Comparison of ENCODE assay signal across 2 cellular contexts in the genomic region with DNA sequence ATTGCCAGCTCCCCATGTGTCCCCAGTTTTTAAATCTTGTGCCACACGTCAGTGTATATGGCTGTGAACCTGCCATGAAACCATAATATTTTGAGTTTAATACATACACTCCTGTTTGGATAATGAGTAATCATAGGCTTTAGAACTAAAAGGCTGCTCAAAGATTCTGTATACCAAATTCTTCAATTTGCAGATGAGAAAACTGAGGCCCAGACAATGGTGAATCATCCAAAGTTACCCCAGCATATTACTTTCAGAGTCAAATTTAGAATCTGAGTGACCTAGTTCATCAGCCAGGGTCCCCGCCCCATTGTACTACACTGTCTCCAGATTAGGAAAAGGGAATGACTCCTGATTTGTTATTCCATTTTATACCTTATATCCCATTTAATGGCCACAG.
TF ChIP-seq lines count a peak whose summit lies in the region.

No MANE protein-coding gene starts in this region.

TF ChIP-seq in SK-N-SH, 30 proteins besides CTCF, POLR2A, EP300 and RAD21 (continued from another document):
- TF ChIP-seq, protein P1, sequence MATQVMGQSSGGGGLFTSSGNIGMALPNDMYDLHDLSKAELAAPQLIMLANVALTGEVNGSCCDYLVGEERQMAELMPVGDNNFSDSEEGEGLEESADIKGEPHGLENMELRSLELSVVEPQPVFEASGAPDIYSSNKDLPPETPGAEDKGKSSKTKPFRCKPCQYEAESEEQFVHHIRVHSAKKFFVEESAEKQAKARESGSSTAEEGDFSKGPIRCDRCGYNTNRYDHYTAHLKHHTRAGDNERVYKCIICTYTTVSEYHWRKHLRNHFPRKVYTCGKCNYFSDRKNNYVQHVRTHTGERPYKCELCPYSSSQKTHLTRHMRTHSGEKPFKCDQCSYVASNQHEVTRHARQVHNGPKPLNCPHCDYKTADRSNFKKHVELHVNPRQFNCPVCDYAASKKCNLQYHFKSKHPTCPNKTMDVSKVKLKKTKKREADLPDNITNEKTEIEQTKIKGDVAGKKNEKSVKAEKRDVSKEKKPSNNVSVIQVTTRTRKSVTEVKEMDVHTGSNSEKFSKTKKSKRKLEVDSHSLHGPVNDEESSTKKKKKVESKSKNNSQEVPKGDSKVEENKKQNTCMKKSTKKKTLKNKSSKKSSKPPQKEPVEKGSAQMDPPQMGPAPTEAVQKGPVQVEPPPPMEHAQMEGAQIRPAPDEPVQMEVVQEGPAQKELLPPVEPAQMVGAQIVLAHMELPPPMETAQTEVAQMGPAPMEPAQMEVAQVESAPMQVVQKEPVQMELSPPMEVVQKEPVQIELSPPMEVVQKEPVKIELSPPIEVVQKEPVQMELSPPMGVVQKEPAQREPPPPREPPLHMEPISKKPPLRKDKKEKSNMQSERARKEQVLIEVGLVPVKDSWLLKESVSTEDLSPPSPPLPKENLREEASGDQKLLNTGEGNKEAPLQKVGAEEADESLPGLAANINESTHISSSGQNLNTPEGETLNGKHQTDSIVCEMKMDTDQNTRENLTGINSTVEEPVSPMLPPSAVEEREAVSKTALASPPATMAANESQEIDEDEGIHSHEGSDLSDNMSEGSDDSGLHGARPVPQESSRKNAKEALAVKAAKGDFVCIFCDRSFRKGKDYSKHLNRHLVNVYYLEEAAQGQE (IDR thresholded peaks at IDR 0.05; ENCODE audit: low read depth, low read length) = no peak
- no peak for TF ChIP-seq FOXM1 (IDR thresholded peaks at IDR 0.05; ENCODE audit: low read depth)
- TF ChIP-seq, protein P2, sequence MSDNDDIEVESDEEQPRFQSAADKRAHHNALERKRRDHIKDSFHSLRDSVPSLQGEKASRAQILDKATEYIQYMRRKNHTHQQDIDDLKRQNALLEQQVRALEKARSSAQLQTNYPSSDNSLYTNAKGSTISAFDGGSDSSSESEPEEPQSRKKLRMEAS (IDR thresholded peaks at IDR 0.05; ENCODE audit: low read depth) = no peak
- TF ChIP-seq CHD2 (IDR thresholded peaks at IDR 0.05; ENCODE audit: low read length, partially characterized antibody) = no peak
- no peak for TF ChIP-seq NRF1 (IDR thresholded peaks at IDR 0.05; ENCODE audit: low read depth, low read length)
- no peak for TF ChIP-seq SIN3A (IDR thresholded peaks at IDR 0.05; ENCODE audit: borderline replicate concordance, low read depth, low read length)
- no peak for TF ChIP-seq NFIC (IDR thresholded peaks at IDR 0.05; ENCODE audit: borderline replicate concordance)
- TF ChIP-seq RFX5 (IDR thresholded peaks at IDR 0.05; ENCODE audit: low read length) = no peak
- TF ChIP-seq FOSL2 (IDR thresholded peaks at IDR 0.05; ENCODE audit: borderline replicate concordance, low read depth) = no peak
- no peak for TF ChIP-seq SMC3 (IDR thresholded peaks at IDR 0.05; ENCODE audit: low read depth, low read length)
- no peak for TF ChIP-seq YY1 (IDR thresholded peaks at IDR 0.05; ENCODE audit: low read depth)
- TF ChIP-seq JUND (IDR thresholded peaks at IDR 0.05) = no peak
- TF ChIP-seq, protein P3, sequence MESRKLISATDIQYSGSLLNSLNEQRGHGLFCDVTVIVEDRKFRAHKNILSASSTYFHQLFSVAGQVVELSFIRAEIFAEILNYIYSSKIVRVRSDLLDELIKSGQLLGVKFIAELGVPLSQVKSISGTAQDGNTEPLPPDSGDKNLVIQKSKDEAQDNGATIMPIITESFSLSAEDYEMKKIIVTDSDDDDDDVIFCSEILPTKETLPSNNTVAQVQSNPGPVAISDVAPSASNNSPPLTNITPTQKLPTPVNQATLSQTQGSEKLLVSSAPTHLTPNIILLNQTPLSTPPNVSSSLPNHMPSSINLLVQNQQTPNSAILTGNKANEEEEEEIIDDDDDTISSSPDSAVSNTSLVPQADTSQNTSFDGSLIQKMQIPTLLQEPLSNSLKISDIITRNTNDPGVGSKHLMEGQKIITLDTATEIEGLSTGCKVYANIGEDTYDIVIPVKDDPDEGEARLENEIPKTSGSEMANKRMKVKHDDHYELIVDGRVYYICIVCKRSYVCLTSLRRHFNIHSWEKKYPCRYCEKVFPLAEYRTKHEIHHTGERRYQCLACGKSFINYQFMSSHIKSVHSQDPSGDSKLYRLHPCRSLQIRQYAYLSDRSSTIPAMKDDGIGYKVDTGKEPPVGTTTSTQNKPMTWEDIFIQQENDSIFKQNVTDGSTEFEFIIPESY (IDR thresholded peaks at IDR 0.05; ENCODE audit: borderline replicate concordance, low read depth) = no peak

TF ChIP-seq in SK-N-SH treated with all-trans-retinoic acid at 6 μM for 48 hours, 23 proteins besides CTCF, POLR2A, EP300 and RAD21 (continued from another document):
- TF ChIP-seq, protein P4, sequence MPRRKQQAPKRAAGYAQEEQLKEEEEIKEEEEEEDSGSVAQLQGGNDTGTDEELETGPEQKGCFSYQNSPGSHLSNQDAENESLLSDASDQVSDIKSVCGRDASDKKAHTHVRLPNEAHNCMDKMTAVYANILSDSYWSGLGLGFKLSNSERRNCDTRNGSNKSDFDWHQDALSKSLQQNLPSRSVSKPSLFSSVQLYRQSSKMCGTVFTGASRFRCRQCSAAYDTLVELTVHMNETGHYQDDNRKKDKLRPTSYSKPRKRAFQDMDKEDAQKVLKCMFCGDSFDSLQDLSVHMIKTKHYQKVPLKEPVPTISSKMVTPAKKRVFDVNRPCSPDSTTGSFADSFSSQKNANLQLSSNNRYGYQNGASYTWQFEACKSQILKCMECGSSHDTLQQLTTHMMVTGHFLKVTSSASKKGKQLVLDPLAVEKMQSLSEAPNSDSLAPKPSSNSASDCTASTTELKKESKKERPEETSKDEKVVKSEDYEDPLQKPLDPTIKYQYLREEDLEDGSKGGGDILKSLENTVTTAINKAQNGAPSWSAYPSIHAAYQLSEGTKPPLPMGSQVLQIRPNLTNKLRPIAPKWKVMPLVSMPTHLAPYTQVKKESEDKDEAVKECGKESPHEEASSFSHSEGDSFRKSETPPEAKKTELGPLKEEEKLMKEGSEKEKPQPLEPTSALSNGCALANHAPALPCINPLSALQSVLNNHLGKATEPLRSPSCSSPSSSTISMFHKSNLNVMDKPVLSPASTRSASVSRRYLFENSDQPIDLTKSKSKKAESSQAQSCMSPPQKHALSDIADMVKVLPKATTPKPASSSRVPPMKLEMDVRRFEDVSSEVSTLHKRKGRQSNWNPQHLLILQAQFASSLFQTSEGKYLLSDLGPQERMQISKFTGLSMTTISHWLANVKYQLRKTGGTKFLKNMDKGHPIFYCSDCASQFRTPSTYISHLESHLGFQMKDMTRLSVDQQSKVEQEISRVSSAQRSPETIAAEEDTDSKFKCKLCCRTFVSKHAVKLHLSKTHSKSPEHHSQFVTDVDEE (CRISPR knock-in tag; IDR thresholded peaks at IDR 0.05) = no peak
- TF ChIP-seq SNAI2 (CRISPR knock-in tag; IDR thresholded peaks at IDR 0.05) = no peak
- TF ChIP-seq, protein P5, sequence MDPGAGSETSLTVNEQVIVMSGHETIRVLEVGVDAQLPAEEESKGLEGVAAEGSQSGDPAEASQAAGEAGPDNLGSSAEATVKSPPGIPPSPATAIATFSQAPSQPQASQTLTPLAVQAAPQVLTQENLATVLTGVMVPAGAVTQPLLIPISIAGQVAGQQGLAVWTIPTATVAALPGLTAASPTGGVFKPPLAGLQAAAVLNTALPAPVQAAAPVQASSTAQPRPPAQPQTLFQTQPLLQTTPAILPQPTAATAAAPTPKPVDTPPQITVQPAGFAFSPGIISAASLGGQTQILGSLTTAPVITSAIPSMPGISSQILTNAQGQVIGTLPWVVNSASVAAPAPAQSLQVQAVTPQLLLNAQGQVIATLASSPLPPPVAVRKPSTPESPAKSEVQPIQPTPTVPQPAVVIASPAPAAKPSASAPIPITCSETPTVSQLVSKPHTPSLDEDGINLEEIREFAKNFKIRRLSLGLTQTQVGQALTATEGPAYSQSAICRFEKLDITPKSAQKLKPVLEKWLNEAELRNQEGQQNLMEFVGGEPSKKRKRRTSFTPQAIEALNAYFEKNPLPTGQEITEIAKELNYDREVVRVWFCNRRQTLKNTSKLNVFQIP (CRISPR knock-in tag; IDR thresholded peaks at IDR 0.05; ENCODE audit: borderline replicate concordance, low read depth) = no peak
- TF ChIP-seq ARNTL (CRISPR knock-in tag; IDR thresholded peaks at IDR 0.05; ENCODE audit: borderline replicate concordance, low read depth) = no peak
